1 cellular context compared by ENCODE assay signal in the genomic region with DNA sequence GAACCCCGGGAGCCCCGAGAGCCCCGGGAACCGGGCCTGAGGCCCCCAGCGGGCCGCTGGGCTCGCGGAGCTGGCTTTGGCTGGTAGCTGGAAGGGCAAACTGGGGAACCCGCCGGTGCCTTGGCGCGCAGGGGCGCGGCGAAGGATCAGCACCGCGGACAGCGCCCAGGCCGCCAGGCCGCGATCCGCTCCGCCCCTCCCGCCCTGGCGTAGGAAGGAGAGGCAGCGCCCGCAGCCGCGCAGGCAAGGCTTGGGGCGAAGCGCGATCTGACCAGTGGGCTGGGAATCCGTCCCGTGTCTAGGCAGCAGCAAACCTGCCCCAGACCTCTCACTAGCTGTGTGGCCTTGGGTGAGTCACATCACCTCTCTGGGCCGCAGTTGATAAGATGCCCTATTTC.
TF ChIP-seq lines count a peak whose summit lies in the region.

No MANE protein-coding gene starts in this region.

TF ChIP-seq in HepG2, 621 proteins besides CTCF, POLR2A, EP300 and RAD21 (continued from another document and continues in another):
- TF ChIP-seq AFF4 (CRISPR knock-in tag; IDR thresholded peaks at IDR 0.05) (no peak), MED13 (CRISPR knock-in tag; IDR thresholded peaks at IDR 0.05) (peak; percentile 96), SCMH1 (CRISPR knock-in tag; IDR thresholded peaks at IDR 0.05; ENCODE audit: borderline replicate concordance) (no peak), MED8 (CRISPR knock-in tag; IDR thresholded peaks at IDR 0.05; ENCODE audit: insufficient replicate concordance) (no peak), ZNF180 (CRISPR knock-in tag; IDR thresholded peaks at IDR 0.05; ENCODE audit: borderline replicate concordance, low read depth) (no peak), FOXM1 (CRISPR knock-in tag; IDR thresholded peaks at IDR 0.05) (peak; percentile 76; the same call in 1 of the 2 replicates), PAF1 (CRISPR knock-in tag; IDR thresholded peaks at IDR 0.05) (no peak), SNAPC4 (CRISPR knock-in tag; IDR thresholded peaks at IDR 0.05) (no peak), SP140L (CRISPR knock-in tag; IDR thresholded peaks at IDR 0.05; ENCODE audit: borderline replicate concordance) (peak; percentile 97; the same call in 1 of the 2 replicates), ONECUT2 (CRISPR knock-in tag; IDR thresholded peaks at IDR 0.05) (peak; percentile 63; the same call in 1 of the 2 replicates), KLF15 (CRISPR knock-in tag; IDR thresholded peaks at IDR 0.05; ENCODE audit: borderline replicate concordance) (peak; percentile 82; the same call in 1 of the 2 replicates), MNT (IDR thresholded peaks at IDR 0.05) (no peak), ATRX (CRISPR knock-in tag; IDR thresholded peaks at IDR 0.05; ENCODE audit: borderline replicate concordance) (no peak), RFX1 (IDR thresholded peaks at IDR 0.05) (no peak), ZNF460 (CRISPR knock-in tag; IDR thresholded peaks at IDR 0.05; ENCODE audit: borderline replicate concordance) (no peak), HMGA1 (CRISPR knock-in tag; conservative IDR thresholded peaks at IDR 0.05) (no peak), ZNF589 (CRISPR knock-in tag; conservative IDR thresholded peaks at IDR 0.05) (peak; percentile 98), ZFAT (CRISPR knock-in tag; conservative IDR thresholded peaks at IDR 0.05) (peak; percentile 92), CENPBD1 (CRISPR knock-in tag; IDR thresholded peaks at IDR 0.05; ENCODE audit: borderline replicate concordance, low read depth) (no peak), ZMYM4 (CRISPR knock-in tag; IDR thresholded peaks at IDR 0.05) (peak; percentile 69), ZNF570 (CRISPR knock-in tag; IDR thresholded peaks at IDR 0.05; ENCODE audit: borderline replicate concordance) (peak; percentile 49; the same call in 1 of the 2 replicates), U2AF2 (IDR thresholded peaks at IDR 0.05; ENCODE audit: low read depth, low read length) (no peak), ZNF782 (CRISPR knock-in tag; IDR thresholded peaks at IDR 0.05; ENCODE audit: borderline replicate concordance) (peak; percentile 95), ZNF839 (CRISPR knock-in tag; IDR thresholded peaks at IDR 0.05; ENCODE audit: borderline replicate concordance) (0 out of 2 replicates have a peak, but pooled peaks have one; percentile 55), ZNF766 (CRISPR knock-in tag; IDR thresholded peaks at IDR 0.05; ENCODE audit: borderline replicate concordance) (peak; percentile 99), ZNF776 (CRISPR knock-in tag; IDR thresholded peaks at IDR 0.05) (peak; percentile 96), SYNCRIP (IDR thresholded peaks at IDR 0.05; ENCODE audit: insufficient read depth, low read depth, low read length) (no peak), SMARCC2 (IDR thresholded peaks at IDR 0.05) (no peak), NRL (CRISPR knock-in tag; IDR thresholded peaks at IDR 0.05; ENCODE audit: borderline replicate concordance) (peak; percentile 91), ASH2L (IDR thresholded peaks at IDR 0.05; ENCODE audit: insufficient read length, low read depth, low read length) (no peak), HIVEP1 (CRISPR knock-in tag; IDR thresholded peaks at IDR 0.05) (peak; percentile 85), CERS6 (CRISPR knock-in tag; IDR thresholded peaks at IDR 0.05) (peak; percentile 90; the same call in 1 of the 2 replicates)
- TF ChIP-seq, protein P1, sequence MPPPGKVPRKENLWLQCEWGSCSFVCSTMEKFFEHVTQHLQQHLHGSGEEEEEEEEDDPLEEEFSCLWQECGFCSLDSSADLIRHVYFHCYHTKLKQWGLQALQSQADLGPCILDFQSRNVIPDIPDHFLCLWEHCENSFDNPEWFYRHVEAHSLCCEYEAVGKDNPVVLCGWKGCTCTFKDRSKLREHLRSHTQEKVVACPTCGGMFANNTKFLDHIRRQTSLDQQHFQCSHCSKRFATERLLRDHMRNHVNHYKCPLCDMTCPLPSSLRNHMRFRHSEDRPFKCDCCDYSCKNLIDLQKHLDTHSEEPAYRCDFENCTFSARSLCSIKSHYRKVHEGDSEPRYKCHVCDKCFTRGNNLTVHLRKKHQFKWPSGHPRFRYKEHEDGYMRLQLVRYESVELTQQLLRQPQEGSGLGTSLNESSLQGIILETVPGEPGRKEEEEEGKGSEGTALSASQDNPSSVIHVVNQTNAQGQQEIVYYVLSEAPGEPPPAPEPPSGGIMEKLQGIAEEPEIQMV (CRISPR knock-in tag; IDR thresholded peaks at IDR 0.05; ENCODE audit: low read depth), result peak; percentile 89
- TF ChIP-seq, protein P2, sequence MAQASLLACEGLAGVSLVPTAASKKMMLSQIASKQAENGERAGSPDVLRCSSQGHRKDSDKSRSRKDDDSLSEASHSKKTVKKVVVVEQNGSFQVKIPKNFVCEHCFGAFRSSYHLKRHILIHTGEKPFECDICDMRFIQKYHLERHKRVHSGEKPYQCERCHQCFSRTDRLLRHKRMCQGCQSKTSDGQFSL (CRISPR knock-in tag; IDR thresholded peaks at IDR 0.05), result peak; percentile 86
- TF ChIP-seq, protein P3, sequence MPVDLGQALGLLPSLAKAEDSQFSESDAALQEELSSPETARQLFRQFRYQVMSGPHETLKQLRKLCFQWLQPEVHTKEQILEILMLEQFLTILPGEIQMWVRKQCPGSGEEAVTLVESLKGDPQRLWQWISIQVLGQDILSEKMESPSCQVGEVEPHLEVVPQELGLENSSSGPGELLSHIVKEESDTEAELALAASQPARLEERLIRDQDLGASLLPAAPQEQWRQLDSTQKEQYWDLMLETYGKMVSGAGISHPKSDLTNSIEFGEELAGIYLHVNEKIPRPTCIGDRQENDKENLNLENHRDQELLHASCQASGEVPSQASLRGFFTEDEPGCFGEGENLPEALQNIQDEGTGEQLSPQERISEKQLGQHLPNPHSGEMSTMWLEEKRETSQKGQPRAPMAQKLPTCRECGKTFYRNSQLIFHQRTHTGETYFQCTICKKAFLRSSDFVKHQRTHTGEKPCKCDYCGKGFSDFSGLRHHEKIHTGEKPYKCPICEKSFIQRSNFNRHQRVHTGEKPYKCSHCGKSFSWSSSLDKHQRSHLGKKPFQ (CRISPR knock-in tag; IDR thresholded peaks at IDR 0.05; ENCODE audit: insufficient replicate concordance), result peak; percentile 63
- TF ChIP-seq, protein P4, sequence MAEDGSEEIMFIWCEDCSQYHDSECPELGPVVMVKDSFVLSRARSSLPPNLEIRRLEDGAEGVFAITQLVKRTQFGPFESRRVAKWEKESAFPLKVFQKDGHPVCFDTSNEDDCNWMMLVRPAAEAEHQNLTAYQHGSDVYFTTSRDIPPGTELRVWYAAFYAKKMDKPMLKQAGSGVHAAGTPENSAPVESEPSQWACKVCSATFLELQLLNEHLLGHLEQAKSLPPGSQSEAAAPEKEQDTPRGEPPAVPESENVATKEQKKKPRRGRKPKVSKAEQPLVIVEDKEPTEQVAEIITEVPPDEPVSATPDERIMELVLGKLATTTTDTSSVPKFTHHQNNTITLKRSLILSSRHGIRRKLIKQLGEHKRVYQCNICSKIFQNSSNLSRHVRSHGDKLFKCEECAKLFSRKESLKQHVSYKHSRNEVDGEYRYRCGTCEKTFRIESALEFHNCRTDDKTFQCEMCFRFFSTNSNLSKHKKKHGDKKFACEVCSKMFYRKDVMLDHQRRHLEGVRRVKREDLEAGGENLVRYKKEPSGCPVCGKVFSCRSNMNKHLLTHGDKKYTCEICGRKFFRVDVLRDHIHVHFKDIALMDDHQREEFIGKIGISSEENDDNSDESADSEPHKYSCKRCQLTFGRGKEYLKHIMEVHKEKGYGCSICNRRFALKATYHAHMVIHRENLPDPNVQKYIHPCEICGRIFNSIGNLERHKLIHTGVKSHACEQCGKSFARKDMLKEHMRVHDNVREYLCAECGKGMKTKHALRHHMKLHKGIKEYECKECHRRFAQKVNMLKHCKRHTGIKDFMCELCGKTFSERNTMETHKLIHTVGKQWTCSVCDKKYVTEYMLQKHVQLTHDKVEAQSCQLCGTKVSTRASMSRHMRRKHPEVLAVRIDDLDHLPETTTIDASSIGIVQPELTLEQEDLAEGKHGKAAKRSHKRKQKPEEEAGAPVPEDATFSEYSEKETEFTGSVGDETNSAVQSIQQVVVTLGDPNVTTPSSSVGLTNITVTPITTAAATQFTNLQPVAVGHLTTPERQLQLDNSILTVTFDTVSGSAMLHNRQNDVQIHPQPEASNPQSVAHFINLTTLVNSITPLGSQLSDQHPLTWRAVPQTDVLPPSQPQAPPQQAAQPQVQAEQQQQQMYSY (CRISPR knock-in tag; IDR thresholded peaks at IDR 0.05), result peak; percentile 80
